ENCODE assay signal across 19 cellular contexts in the genomic region with DNA sequence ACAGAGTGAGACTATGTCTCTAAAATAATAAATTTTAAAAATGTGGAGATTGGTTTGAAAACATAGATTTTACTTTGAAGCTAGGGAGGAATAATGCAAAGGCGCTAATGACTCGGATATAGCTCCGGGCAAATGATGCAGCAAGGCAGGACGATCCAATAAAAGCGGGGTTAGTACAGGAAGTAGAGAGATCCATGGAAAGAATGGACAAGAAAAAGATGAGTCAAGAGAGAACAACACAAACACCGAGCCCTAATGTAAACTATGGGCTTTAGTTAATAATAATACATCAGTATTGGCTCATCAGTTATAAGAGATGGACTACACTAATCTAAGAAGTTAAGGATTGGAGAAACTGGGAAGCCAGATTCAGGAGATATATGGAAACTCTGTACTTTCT.
"Had no signal": no experiment of that assay in that cellular context is flagged by ENCODE, and none has a peak within 500 bp of the region (broad histone marks: within the 10 kb centered on the region; RNA-seq: fewer than 3 reads in every experiment).

No MANE protein-coding gene starts in this region.

- H3K4me3 ChIP-seq: cardiac muscle cell, left ventricle myocardium inferior, lung, right lobe of liver, tibial nerve had no signal

- H3K27ac ChIP-seq: cardiac muscle cell, left ventricle myocardium inferior, right lobe of liver, tibial nerve had no signal

- H3K36me3 ChIP-seq: cardiac muscle cell, left ventricle myocardium inferior, right lobe of liver, tibial nerve had no signal

- H3K9me3 ChIP-seq: left ventricle myocardium inferior, right lobe of liver, tibial nerve had no signal

- H3K27me3 ChIP-seq: cardiac muscle cell, right lobe of liver, tibial nerve had no signal

- ATAC-seq: activated CD4-positive, alpha-beta T cell treated with anti-CD3 and anti-CD28 coated beads for 36 hours; activated CD8-positive, alpha-beta memory T cell treated with anti-CD3 and anti-CD28 coated beads, Interleukin-2, amount 10 ng/mL, durations not matched to agents 7 days and 5 days; activated CD8-positive, alpha-beta T cell treated with anti-CD3 and anti-CD28 coated beads, Interleukin-2, amount 10 ng/mL, durations not matched to agents 7 days and 5 days; activated naive CD4-positive, alpha-beta T cell treated with anti-CD3 and anti-CD28 coated beads, Interleukin-2, amount 50 U/mL, for 72 hours; effector memory CD8-positive, alpha-beta T cell; right lobe of liver had no signal

- DNase-seq: activated CD4-positive, alpha-beta T cell treated with anti-CD3 and anti-CD28 coated beads for 36 hours; activated CD4-positive, CD25-positive, alpha-beta regulatory T cell; activated CD8-positive, alpha-beta memory T cell treated with anti-CD3 and anti-CD28 coated beads, Interleukin-2, amount 10 ng/mL, durations not matched to agents 7 days and 5 days; activated CD8-positive, alpha-beta T cell treated with anti-CD3 and anti-CD28 coated beads, Interleukin-2, amount 10 ng/mL, durations not matched to agents 7 days and 5 days; activated T-cell treated with anti-CD3 and anti-CD28 coated beads, Interleukin-2, amount 50 U/mL, for 48 hours; cerebellar nuclear complex; cortex of kidney; effector memory CD8-positive, alpha-beta T cell; foreskin melanocyte; glutamatergic neuron; islet precursor cell; left ventricle myocardium inferior; right lobe of liver; stimulated activated CD4-positive, alpha-beta T cell treated with anti-CD3 and anti-CD28 coated beads, Interleukin-2, amount 100 ng/mL, for 48 hours; stimulated activated naive CD4-positive, alpha-beta T cell treated with Interleukin-2 at 50 U/mL for 16 hours had no signal
